Comparison of ENCODE assay signal across 21 cellular contexts in the genomic region with DNA sequence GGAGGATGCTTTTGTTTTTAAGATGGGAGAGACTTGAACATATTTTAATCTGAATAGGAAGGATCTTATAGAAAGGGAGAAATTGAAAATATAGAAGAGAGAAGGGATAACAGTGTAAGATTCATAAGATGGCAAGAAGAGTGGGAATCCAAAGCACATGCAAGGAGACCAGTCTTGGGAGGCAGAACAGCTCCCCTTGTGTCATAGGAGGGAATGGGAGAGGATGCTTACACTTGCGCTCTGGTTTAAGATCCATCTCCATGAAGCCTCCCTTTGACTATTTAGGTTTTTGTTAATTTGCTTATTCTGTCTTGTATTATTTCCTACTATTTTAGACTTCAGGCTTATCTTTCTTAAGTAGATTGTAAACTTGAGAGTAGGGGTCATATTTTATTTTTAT. TPM values are rescaled to one million over a fixed set of nuclear protein-coding genes. Genes with fewer than 3 reads are reported as not detected.
DNase-seq lines count a peak whose midpoint lies in the region; ATAC-seq, FAIRE-seq and TF ChIP-seq lines count a peak whose summit lies in the region.
"Had no signal": no experiment of that assay in that cellular context is flagged by ENCODE, and none has a peak within 500 bp of the region (broad histone marks: within the 10 kb centered on the region; RNA-seq: fewer than 3 reads in every experiment).

No MANE protein-coding gene starts in this region.

- no peaks in the 10 kb centered on the region for H3K4me1 ChIP-seq in Panc1 (ENCODE audit: control insufficient read depth, insufficient read depth, low read length)
- H3K4me1 ChIP-seq: psoas muscle, spleen had no signal

- no peaks in the 10 kb centered on the region for H3K9me3 ChIP-seq in Panc1 (ENCODE audit: control insufficient read depth, insufficient read depth, low read depth, low read length)
- H3K9me3 ChIP-seq: psoas muscle, spleen had no signal

- H3K27me3 ChIP-seq in Panc1 (ENCODE audit: control insufficient read depth, insufficient read depth, low read length): no peaks in the 10 kb centered on the region
- H3K27me3 ChIP-seq: spleen had no signal

- DNase-seq in activated CD4-positive, alpha-beta T cell treated with anti-CD3 and anti-CD28 coated beads, Interleukin-2, amount 10 ng/mL, durations not matched to agents 24 days and 14 days: no peak
- DNase-seq in activated CD4-positive, alpha-beta T cell treated with anti-CD3 and anti-CD28 coated beads, Interleukin-2, amount 50 U/mL, for 48 hours: no peak
- DNase-seq in Panc1 (ENCODE audit: low read depth, low spot score) (no peak), epithelial cell of esophagus (ENCODE audit: low read depth) (no peak), type B pancreatic cell (ENCODE audit: extremely low spot score, unreplicated experiment) (no peak), HuH-7 (ENCODE audit: low spot score) (no peak), retina (no peak), GM12892 (ENCODE audit: insufficient read length) (no peak)
- DNase-seq: activated CD4-positive, alpha-beta memory T cell treated with anti-CD3 and anti-CD28 coated beads, Interleukin-2, amount 10 ng/mL, durations not matched to agents 7 days and 5 days; activated T-cell treated with anti-CD3 and anti-CD28 coated beads, Interleukin-2, amount 50 U/mL, for 48 hours; foreskin melanocyte; NCI-H526 treated with DMSO at 0.1 percent for 48 hours; psoas muscle; spleen; stimulated activated naive CD4-positive, alpha-beta T cell treated with Interleukin-2 at 50 U/mL for 16 hours had no signal

- CTCF ChIA-PET in Panc1 (lab: Charles Lee): no interaction called here

- TF ChIP-seq POLR2A in GM12892 (IDR thresholded peaks at IDR 0.05; ENCODE audit: low read depth, low read length): no peak

- POLR2A ChIA-PET in Panc1 (lab: Charles Lee): no interaction called here

- intact Hi-C loops in activated CD4-positive, alpha-beta T cell treated with anti-CD3 and anti-CD28 coated beads, Interleukin-2, amount 10 ng/mL, durations not matched to agents 24 days and 14 days (cut with micrococcal nuclease): no loop called here
- intact Hi-C loops in Panc1 (cut with micrococcal nuclease; ENCODE audit: unreplicated experiment): no loop called here

- H3K9me3 Mint-ChIP-seq in activated CD4-positive, alpha-beta T cell treated with anti-CD3 and anti-CD28 coated beads, Interleukin-2, amount 10 ng/mL, durations not matched to agents 24 days and 14 days: no peaks in the 10 kb centered on the region
- no peaks in the 10 kb centered on the region for H3K9me3 Mint-ChIP-seq in type B pancreatic cell
- H3K9me3 Mint-ChIP-seq: activated CD4-positive, alpha-beta memory T cell treated with anti-CD3 and anti-CD28 coated beads, Interleukin-2, amount 10 ng/mL, durations not matched to agents 7 days and 5 days; central memory CD8-positive, alpha-beta T cell had no signal

- peak overlapping the region; percentile 3 for H3K27ac Mint-ChIP-seq in activated CD4-positive, alpha-beta T cell treated with anti-CD3 and anti-CD28 coated beads, Interleukin-2, amount 10 ng/mL, durations not matched to agents 24 days and 14 days
- H3K27ac Mint-ChIP-seq in type B pancreatic cell: no peak overlapping the region
- H3K27ac Mint-ChIP-seq: activated CD4-positive, alpha-beta memory T cell treated with anti-CD3 and anti-CD28 coated beads, Interleukin-2, amount 10 ng/mL, durations not matched to agents 7 days and 5 days had no signal

- in situ Hi-C loops in Panc1 (cut with HindIII; ENCODE audit: low pct_unique_long_range_greater_than_20kb, low sequenced_read_pairs): no loop called here

- no peak for FAIRE-seq in GM12892 (lab: Jason Lieb, UNC)
- FAIRE-seq: G401.6, RCC 7860 had no signal

- ATAC-seq in Panc1: no peak
- ATAC-seq: left lobe of liver, psoas muscle had no signal

- no peaks in the 10 kb centered on the region for H3K27me3 Mint-ChIP-seq in activated CD4-positive, alpha-beta T cell treated with anti-CD3 and anti-CD28 coated beads, Interleukin-2, amount 10 ng/mL, durations not matched to agents 24 days and 14 days
- H3K27me3 Mint-ChIP-seq in type B pancreatic cell: no peaks in the 10 kb centered on the region
- H3K27me3 Mint-ChIP-seq: activated CD4-positive, alpha-beta memory T cell treated with anti-CD3 and anti-CD28 coated beads, Interleukin-2, amount 10 ng/mL, durations not matched to agents 7 days and 5 days; central memory CD8-positive, alpha-beta T cell had no signal

- peaks cover 15% of the 10 kb centered on the region for H3K4me1 Mint-ChIP-seq in activated CD4-positive, alpha-beta T cell treated with anti-CD3 and anti-CD28 coated beads, Interleukin-2, amount 10 ng/mL, durations not matched to agents 24 days and 14 days
- H3K4me1 Mint-ChIP-seq in type B pancreatic cell (ENCODE audit: unreplicated experiment): no peaks in the 10 kb centered on the region
- H3K4me1 Mint-ChIP-seq: central memory CD8-positive, alpha-beta T cell had no signal

- peaks cover 31% of the 10 kb centered on the region for H3K36me3 Mint-ChIP-seq in activated CD4-positive, alpha-beta T cell treated with anti-CD3 and anti-CD28 coated beads, Interleukin-2, amount 10 ng/mL, durations not matched to agents 24 days and 14 days (ENCODE audit: low read depth)
- no peaks in the 10 kb centered on the region for H3K36me3 Mint-ChIP-seq in type B pancreatic cell

- peak; percentile 40 for TF ChIP-seq CTCF in Panc1 (IDR thresholded peaks at IDR 0.05)
- TF ChIP-seq CTCF in epithelial cell of esophagus (IDR thresholded peaks at IDR 0.05; ENCODE audit: insufficient read depth, low read depth, low read length, missing control alignments): peak; percentile 26
- TF ChIP-seq CTCF in type B pancreatic cell (conservative IDR thresholded peaks at IDR 0.05): peak; percentile 49

- H3K36me3 ChIP-seq in Panc1 (ENCODE audit: control insufficient read depth, insufficient read depth, low read length): peaks cover 12% of the 10 kb centered on the region; the same call in 1 of the 2 replicates
- H3K36me3 ChIP-seq: spleen had no signal

- no peak overlapping the region for H3K27ac ChIP-seq in Panc1 (ENCODE audit: low read length)
- H3K27ac ChIP-seq: psoas muscle, spleen had no signal

- H3K4me3 Mint-ChIP-seq in activated CD4-positive, alpha-beta T cell treated with anti-CD3 and anti-CD28 coated beads, Interleukin-2, amount 10 ng/mL, durations not matched to agents 24 days and 14 days: no peak overlapping the region
- H3K4me3 Mint-ChIP-seq in type B pancreatic cell: no peak overlapping the region
- H3K4me3 Mint-ChIP-seq: activated CD4-positive, alpha-beta memory T cell treated with anti-CD3 and anti-CD28 coated beads, Interleukin-2, amount 10 ng/mL, durations not matched to agents 7 days and 5 days; central memory CD8-positive, alpha-beta T cell had no signal

- no TSS peak for BruUV-seq in Panc1 (replicated peaks; lab: Mats Ljungman, UMichigan)

- no peak overlapping the region for H3K4me3 ChIP-seq in Panc1 (ENCODE audit: low read depth in 2 of 2, low read length in 2 of 2)
- no peak overlapping the region for H3K4me3 ChIP-seq in epithelial cell of esophagus (ENCODE audit: low read length)
- H3K4me3 ChIP-seq: psoas muscle, spleen had no signal

RNA-seq across cellular contexts. Expression of gene KIF4A, which starts 42.7 kb away (rescaled TPM):
- total RNA-seq in activated CD4-positive, alpha-beta T cell treated with anti-CD3 and anti-CD28 coated beads, Interleukin-2, amount 10 ng/mL, durations not matched to agents 24 days and 14 days: 19.4 and 19.8 TPM in 2 replicates
- total RNA-seq in Panc1 (2021; ENCODE audit: unreplicated experiment) (62.6 TPM), type B pancreatic cell (ENCODE audit: low replicate concordance) (8.6 and 29.8 TPM in 2 replicates)
- polyA plus RNA-seq in Panc1 (2012; ENCODE audit: insufficient read length): 15.1 TPM
- polyA plus RNA-seq in GM12892 (2012; ENCODE audit: missing spikeins): 9.2 TPM

RNA-seq across cellular contexts. Expression of gene PDZD11, which starts 42.9 kb away (rescaled TPM):
- total RNA-seq in activated CD4-positive, alpha-beta T cell treated with anti-CD3 and anti-CD28 coated beads, Interleukin-2, amount 10 ng/mL, durations not matched to agents 24 days and 14 days: 28.9 and 30.0 TPM in 2 replicates
- total RNA-seq in Panc1 (2021; ENCODE audit: unreplicated experiment): 102 TPM
- 87.5 TPM for polyA plus RNA-seq in Panc1 (2012; ENCODE audit: insufficient read length)
- 41.5 and 44.0 TPM in 2 replicates for total RNA-seq in type B pancreatic cell (ENCODE audit: low replicate concordance)
- 43.2 TPM for polyA plus RNA-seq in GM12892 (2012; ENCODE audit: missing spikeins)

RNA-seq across cellular contexts. Expression of gene RAB41, which starts 50.6 kb away (rescaled TPM):
- total RNA-seq in activated CD4-positive, alpha-beta T cell treated with anti-CD3 and anti-CD28 coated beads, Interleukin-2, amount 10 ng/mL, durations not matched to agents 24 days and 14 days: not detected in 2 replicates
- total RNA-seq in Panc1 (2021; ENCODE audit: unreplicated experiment) (not detected), type B pancreatic cell (ENCODE audit: low replicate concordance) (not detected in 2 replicates)
- polyA plus RNA-seq in Panc1 (2012; ENCODE audit: insufficient read length): 0.68 TPM
- polyA plus RNA-seq in GM12892 (2012; ENCODE audit: missing spikeins): not detected
- total RNA-seq: activated CD4-positive, alpha-beta memory T cell treated with anti-CD3 and anti-CD28 coated beads, Interleukin-2, amount 10 ng/mL, durations not matched to agents 7 days and 5 days; H4; left lobe of liver; psoas muscle; spleen; ureter had no signal
- polyA plus RNA-seq: psoas muscle, spleen had no signal
